In genomic region chr17:66549312-66549705, GRCh38 we compare ENCODE assay signal across 11 cellular contexts.
DNase-seq lines count a peak whose midpoint lies in the region; ATAC-seq, FAIRE-seq and TF ChIP-seq lines count a peak whose summit lies in the region.
"Had no signal": no experiment of that assay in that cellular context is flagged by ENCODE, and none has a peak within 500 bp of the region (broad histone marks: within the 10 kb centered on the region; RNA-seq: fewer than 3 reads in every experiment).

No MANE protein-coding gene starts in this region.

- DNase-seq in HS-5 (ENCODE audit: low read depth) (peak; percentile 64), adipocyte (ENCODE audit: low read depth) (peak; percentile 75), HPDE6-E6E7 (ENCODE audit: extremely low spot score) (no peak), NCI-H2227 (lab: John Stamatoyannopoulos, UW; ENCODE audit: unreplicated experiment) (no peak), HepG2 (ENCODE audit: low spot score) (no peak)
- DNase-seq: KG1; stimulated activated CD4-positive, alpha-beta T cell treated with anti-CD3 and anti-CD28 coated beads, Interleukin-4, amount 100 ng/mL, for 1 hour had no signal

- peaks cover 12% of the 10 kb centered on the region for H3K9me3 ChIP-seq in adipocyte (ENCODE audit: control insufficient read depth, low read length)
- H3K9me3 ChIP-seq in iPS-20b (ENCODE audit: insufficient read depth, low read depth, low read length) = peaks cover 10% of the 10 kb centered on the region; the same call in 1 of the 2 replicates
- no peaks in the 10 kb centered on the region for H3K9me3 ChIP-seq in HepG2 (ENCODE audit: low read length)

- H3K27ac ChIP-seq in ACC112 (ENCODE audit: low read depth, low read length) = peak overlapping the region; percentile 82
- H3K27ac ChIP-seq in iPS-20b (ENCODE audit: low read length) = peak overlapping the region; percentile 43
- H3K27ac ChIP-seq in HepG2 (ENCODE audit: extremely low read length, insufficient read depth, low read length) = no peak overlapping the region

- TF ChIP-seq EP300 in HepG2 (IDR thresholded peaks at IDR 0.05; ENCODE audit: low read depth in 2 of 2, low read length in 2 of 2) = no peak
- no peak for TF ChIP-seq EP300 in HepG2 (CRISPR knock-in tag; IDR thresholded peaks at IDR 0.05; ENCODE audit: borderline replicate concordance)

- no peak for TF ChIP-seq RAD21 in HepG2 (CRISPR knock-in tag; IDR thresholded peaks at IDR 0.05)

- 92% methylated on average over 3 of the region's 3 CpGs for WGBS in HepG2 (ENCODE audit: low lambda C conversion rate)

- H2AFZ ChIP-seq in ACC112 (ENCODE audit: low read length, unreplicated experiment) = no peak overlapping the region
- H2AFZ ChIP-seq in HepG2 (ENCODE audit: low read length) = no peak overlapping the region

- POLR2A ChIA-PET in HepG2 (lab: Yijun Ruan, JAX) = interaction anchor here (1.3 kb wide), 1 partner anchor 20 kb away, joined by 3 read pairs; no protein-coding TSS in a partner anchor

- CTCF ChIA-PET in HepG2 (lab: Yijun Ruan, JAX; ENCODE audit: low intra/inter-chr PET ratio, low total read pairs) = no interaction called here

- H3K27me3 ChIP-seq in ACC112 (ENCODE audit: insufficient read depth, low read length) = no peaks in the 10 kb centered on the region
- H3K27me3 ChIP-seq in adipocyte (replicated peaks; ENCODE audit: control insufficient read depth, insufficient read depth, low read length) = no peaks in the 10 kb centered on the region
- H3K27me3 ChIP-seq in iPS-20b (ENCODE audit: insufficient read depth, low read length) = no peaks in the 10 kb centered on the region
- H3K27me3 ChIP-seq in HepG2 (ENCODE audit: control insufficient read depth in 1 of 2, insufficient read depth in 2 of 2, low read length in 2 of 2) = no peaks in the 10 kb centered on the region
- H3K27me3 ChIP-seq: BLaER1 treated with 17β-estradiol and CSF1 and Interleukin-3, amounts not matched to agents 10 nM and 100 nM had no signal

- peaks cover 17% of the 10 kb centered on the region for H3K36me3 ChIP-seq in ACC112 (ENCODE audit: insufficient read depth, low read length)
- H3K36me3 ChIP-seq in adipocyte (ENCODE audit: control insufficient read depth, insufficient read depth, low read length, severe bottlenecking) = no peaks in the 10 kb centered on the region
- H3K36me3 ChIP-seq in iPS-20b (ENCODE audit: insufficient read depth, low read depth, low read length) = no peaks in the 10 kb centered on the region
- H3K36me3 ChIP-seq in HepG2 (replicated peaks in 1 of 2; ENCODE audit: control insufficient read depth in 1 of 2, insufficient read depth in 2 of 2, low read length in 2 of 2) = no peaks in the 10 kb centered on the region; a peak in 1 of 5 replicates

- H3K4me3 ChIP-seq in ACC112 (ENCODE audit: low read depth, low read length) (no peak overlapping the region), adipocyte (ENCODE audit: low read length) (no peak overlapping the region), iPS-20b (ENCODE audit: low read length) (peak overlapping the region; percentile 0; the same call in 1 of the 2 replicates), HepG2 (replicated peaks in 1 of 3; ENCODE audit: insufficient read depth in 1 of 3, low read depth in 2 of 3, low read length in 3 of 3) (no peak overlapping the region)
- H3K4me3 ChIP-seq: BLaER1 treated with 17β-estradiol and CSF1 and Interleukin-3, amounts not matched to agents 10 nM and 100 nM had no signal

- H3K79me2 ChIP-seq in ACC112 (ENCODE audit: control insufficient read depth, insufficient read depth, low read length, unreplicated experiment) (peaks cover 67% of the 10 kb centered on the region), HepG2 (ENCODE audit: insufficient read depth, low read length) (no peaks in the 10 kb centered on the region)

- H3K4me1 ChIP-seq in ACC112 (ENCODE audit: control insufficient read depth, insufficient read depth, low read length, unreplicated experiment) (peaks cover 50% of the 10 kb centered on the region), adipocyte (ENCODE audit: control insufficient read depth, insufficient read depth, low read length) (peaks cover 24% of the 10 kb centered on the region), iPS-20b (ENCODE audit: insufficient read depth, low read length) (peaks cover 28% of the 10 kb centered on the region), HepG2 (ENCODE audit: insufficient read depth, low read length) (peaks cover 71% of the 10 kb centered on the region)

- in situ Hi-C loops in HepG2 (cut with HindIII; ENCODE audit: extremely low pct_ligation_motif_present, low pct_unique_long_range_greater_than_20kb) = no loop called here

- H4K20me1 ChIP-seq in HepG2 (ENCODE audit: insufficient read depth, low read length) = no peaks in the 10 kb centered on the region
- H4K20me1 ChIP-seq: BLaER1 treated with 17β-estradiol and CSF1 and Interleukin-3, amounts not matched to agents 10 nM and 100 nM had no signal

- ATAC-seq in HG03521 (IDR thresholded peaks at IDR 0.05; ENCODE audit: unreplicated experiment) (no peak), HepG2 (no peak)

- no TSS peak for BruUV-seq in HepG2 (replicated peaks; lab: Mats Ljungman, UMichigan)

- no peak overlapping the region for H3K9ac ChIP-seq in adipocyte (ENCODE audit: low read length)
- peak overlapping the region; percentile 4; the same call in 1 of the 2 replicates for H3K9ac ChIP-seq in iPS-20b (ENCODE audit: low read depth, low read length)
- no peak overlapping the region for H3K9ac ChIP-seq in HepG2 (ENCODE audit: insufficient read depth, low read depth, low read length)
- H3K9ac ChIP-seq: BLaER1 treated with 17β-estradiol and CSF1 and Interleukin-3, amounts not matched to agents 10 nM and 100 nM had no signal

- no peak for TF ChIP-seq POLR2A in HepG2 (IDR thresholded peaks at IDR 0.05; ENCODE audit: insufficient read depth in 1 of 2, low read depth in 2 of 2, low read length in 2 of 2)

- H3K4me2 ChIP-seq in HepG2 (ENCODE audit: low read depth, low read length) = no peak overlapping the region

- TF ChIP-seq CTCF in HepG2 (CRISPR knock-in tag; IDR thresholded peaks at IDR 0.05) = no peak

- intact Hi-C loops in HepG2 (cut with micrococcal nuclease; ENCODE audit: unreplicated experiment) = loop anchor here (5.0 to 10.0 kb wide), 2 partner anchors 42 to 85 kb away; no protein-coding TSS in a partner anchor

- no peak for FAIRE-seq in HepG2 (lab: Jason Lieb, UNC)

TF ChIP-seq in HepG2, 621 proteins besides CTCF, POLR2A, EP300 and RAD21:
- no peak for TF ChIP-seq STAG1 (CRISPR knock-in tag; IDR thresholded peaks at IDR 0.05)
- no peak for TF ChIP-seq MEF2D (CRISPR knock-in tag; IDR thresholded peaks at IDR 0.05)
- no peak for TF ChIP-seq ZBTB49 (CRISPR knock-in tag; IDR thresholded peaks at IDR 0.05; ENCODE audit: borderline replicate concordance)
- no peak for TF ChIP-seq HNF4G (IDR thresholded peaks at IDR 0.05; ENCODE audit: borderline replicate concordance, low read depth, low read length)
- TF ChIP-seq HNF4G (CRISPR knock-in tag; IDR thresholded peaks at IDR 0.05; ENCODE audit: borderline replicate concordance, low read depth) = no peak
- TF ChIP-seq HIVEP1 (CRISPR knock-in tag; IDR thresholded peaks at IDR 0.05) = no peak
- no peak for TF ChIP-seq HDAC1 (CRISPR knock-in tag; IDR thresholded peaks at IDR 0.05)
- no peak for TF ChIP-seq MAZ (IDR thresholded peaks at IDR 0.05; ENCODE audit: borderline replicate concordance, low read depth, low read length)
- no peak for TF ChIP-seq MAZ (CRISPR knock-in tag; IDR thresholded peaks at IDR 0.05; ENCODE audit: low read depth)
- no peak for TF ChIP-seq ETS1 (CRISPR knock-in tag; IDR thresholded peaks at IDR 0.05)
- no peak for TF ChIP-seq HOXA3 (CRISPR knock-in tag; IDR thresholded peaks at IDR 0.05)
- TF ChIP-seq ZNF3 (CRISPR knock-in tag; IDR thresholded peaks at IDR 0.05) = no peak
- TF ChIP-seq NKX3-1 (CRISPR knock-in tag; IDR thresholded peaks at IDR 0.05) = no peak
- no peak for TF ChIP-seq ZNF781 (CRISPR knock-in tag; IDR thresholded peaks at IDR 0.05; ENCODE audit: borderline replicate concordance, not compliant biosample characterization)
- TF ChIP-seq HNF4A (CRISPR knock-in tag; IDR thresholded peaks at IDR 0.05) = no peak
- no peak for TF ChIP-seq ZNF678 (CRISPR knock-in tag; IDR thresholded peaks at IDR 0.05)

Comparison
In these comparisons a context has a peak if more than half of its experiments do, and no peak if none do; other contexts are left out.
1. DNase-seq: peak in HS-5 (single experiment) and adipocyte (single experiment); none in HPDE6-E6E7 (single experiment), NCI-H2227 (single experiment) and HepG2 (single experiment).